Comparison of ENCODE assay signal across 9 cellular contexts in the genomic region with DNA sequence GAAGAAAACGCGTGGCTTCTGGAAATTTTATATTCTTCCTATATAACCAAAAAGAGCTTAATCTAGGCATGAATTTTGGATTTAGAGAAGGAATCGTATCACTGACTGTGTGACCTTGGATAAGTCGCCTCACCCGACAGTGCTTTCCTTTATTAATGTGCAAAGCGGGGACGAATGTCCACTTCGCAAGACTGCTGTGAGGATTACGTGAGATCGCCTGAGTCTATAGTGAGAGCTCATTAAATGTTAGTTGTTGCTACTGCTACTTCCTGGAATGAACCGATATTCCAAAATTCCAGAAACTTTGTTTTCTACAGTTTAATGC. TPM values are rescaled to one million over a fixed set of nuclear protein-coding genes. Genes with fewer than 3 reads are reported as not detected.
DNase-seq lines count a peak whose midpoint lies in the region; ATAC-seq and TF ChIP-seq lines count a peak whose summit lies in the region.
"Had no signal": no experiment of that assay in that cellular context is flagged by ENCODE, and none has a peak within 500 bp of the region (broad histone marks: within the 10 kb centered on the region; RNA-seq: fewer than 3 reads in every experiment).

No MANE protein-coding gene starts in this region.

- peaks cover 3% of the 10 kb centered on the region for H3K4me1 ChIP-seq in mucosa of stomach (ENCODE audit: control insufficient read depth, insufficient read depth, low read length)

- H3K4me1 Mint-ChIP-seq in activated CD4-positive, alpha-beta T cell treated with anti-CD3 and anti-CD28 coated beads for 36 hours: peaks cover 7% of the 10 kb centered on the region

- H3K4me3 ChIP-seq in coronary artery (peak overlapping the region; percentile 81), mucosa of stomach (ENCODE audit: low read length) (peak overlapping the region; percentile 74)

- intact Hi-C loops in activated CD4-positive, alpha-beta T cell treated with anti-CD3 and anti-CD28 coated beads for 36 hours (cut with DNase I, micrococcal nuclease): no loop called here

- TF ChIP-seq CTCF in coronary artery (IDR thresholded peaks at IDR 0.05): no peak

- H3K4me3 Mint-ChIP-seq in activated CD4-positive, alpha-beta T cell treated with anti-CD3 and anti-CD28 coated beads for 36 hours: peak overlapping the region; percentile 82

- no peaks in the 10 kb centered on the region for H3K36me3 Mint-ChIP-seq in activated CD4-positive, alpha-beta T cell treated with anti-CD3 and anti-CD28 coated beads for 36 hours (ENCODE audit: low read depth)

- H3K27me3 ChIP-seq in mucosa of stomach (ENCODE audit: control insufficient read depth, insufficient read depth, low read length): no peaks in the 10 kb centered on the region

- H3K9me3 ChIP-seq in mucosa of stomach (ENCODE audit: control insufficient read depth, low read length): no peaks in the 10 kb centered on the region

- H3K9me3 Mint-ChIP-seq in activated CD4-positive, alpha-beta T cell treated with anti-CD3 and anti-CD28 coated beads for 36 hours (ENCODE audit: low read depth): no peaks in the 10 kb centered on the region

- H3K36me3 ChIP-seq in mucosa of stomach (ENCODE audit: control insufficient read depth, insufficient read depth, low read length): no peaks in the 10 kb centered on the region

- DNase-seq in activated CD4-positive, alpha-beta T cell treated with anti-CD3 and anti-CD28 coated beads for 36 hours: no peak
- DNase-seq in activated CD4-positive, alpha-beta T cell treated with anti-CD3 and anti-CD28 coated beads, Interleukin-2, amount 50 U/mL, for 48 hours: no peak
- no peak for DNase-seq in coronary artery (ENCODE audit: low spot score)
- no peak for DNase-seq in GM19240 (ENCODE audit: insufficient read length, low spot score)
- no peak for DNase-seq in GF-D8 (lab: John Stamatoyannopoulos, UW)
- no peak for DNase-seq in activated naive CD4-positive, alpha-beta T cell (lab: John Stamatoyannopoulos, UW)
- DNase-seq: DND-41 had no signal

- peak overlapping the region; percentile 82 for H3K9ac ChIP-seq in mucosa of stomach (ENCODE audit: low read length)

- CTCF ChIA-PET in activated CD4-positive, alpha-beta T cell treated with anti-CD3 and anti-CD28 coated beads for 36 hours (lab: Charles Lee): no interaction called here

- peaks cover 37% of the 10 kb centered on the region for H3K27me3 Mint-ChIP-seq in activated CD4-positive, alpha-beta T cell treated with anti-CD3 and anti-CD28 coated beads for 36 hours

- H3K27ac ChIP-seq in coronary artery: no peak overlapping the region

- POLR2A ChIA-PET in activated CD4-positive, alpha-beta T cell treated with anti-CD3 and anti-CD28 coated beads for 36 hours (lab: Charles Lee): interaction anchor here (0.6 kb wide), 1 partner anchor 122 kb away, joined by 10 read pairs; no protein-coding TSS in a partner anchor

- no peak for ATAC-seq in activated CD4-positive, alpha-beta T cell treated with anti-CD3 and anti-CD28 coated beads for 36 hours
- peak; percentile 33 for ATAC-seq in HG03432 (IDR thresholded peaks at IDR 0.05; ENCODE audit: unreplicated experiment)

- H3K27ac Mint-ChIP-seq in activated CD4-positive, alpha-beta T cell treated with anti-CD3 and anti-CD28 coated beads for 36 hours: no peak overlapping the region

RNA-seq across cellular contexts. Expression of a gene that starts 0.4 kb away (rescaled TPM):
- total RNA-seq in activated CD4-positive, alpha-beta T cell treated with anti-CD3 and anti-CD28 coated beads for 36 hours: under 1 TPM; 0.82 to 0.88 TPM
